In genomic region chr16:54283735-54284318, GRCh38 we compare ENCODE assay signal across 12 cellular contexts. TPM values are rescaled to one million over a fixed set of nuclear protein-coding genes. Genes with fewer than 3 reads are reported as not detected.
A peak's percentile ranks its signal among the peaks of the same experiment; 100 is the strongest.
DNase-seq lines count a peak whose midpoint lies in the region; ATAC-seq, FAIRE-seq and TF ChIP-seq lines count a peak whose summit lies in the region.
"Had no signal": no experiment of that assay in that cellular context is flagged by ENCODE, and none has a peak within 500 bp of the region (broad histone marks: within the 10 kb centered on the region; RNA-seq: fewer than 3 reads in every experiment).

No MANE protein-coding gene starts in this region.

- CTCF ChIA-PET in activated CD4-positive, alpha-beta memory T cell treated with anti-CD3 and anti-CD28 coated beads, Interleukin-2, amount 10 ng/mL, durations not matched to agents 7 days and 5 days (lab: Charles Lee) = no interaction called here
- CTCF ChIA-PET in activated CD4-positive, alpha-beta memory T cell treated with anti-CD3 and anti-CD28 coated beads for 36 hours (lab: Charles Lee) = no interaction called here
- CTCF ChIA-PET in HEK293T (lab: Yijun Ruan, JAX) = no interaction called here

- POLR2A ChIA-PET in activated CD4-positive, alpha-beta memory T cell treated with anti-CD3 and anti-CD28 coated beads, Interleukin-2, amount 10 ng/mL, durations not matched to agents 7 days and 5 days (lab: Charles Lee) = no interaction called here
- POLR2A ChIA-PET in activated CD4-positive, alpha-beta memory T cell treated with anti-CD3 and anti-CD28 coated beads for 36 hours (lab: Charles Lee) = no interaction called here
- POLR2A ChIA-PET in HEK293T (lab: Yijun Ruan, JAX) = no interaction called here

- no peak overlapping the region for H3K27ac ChIP-seq in kidney (ENCODE audit: low read depth in 2 of 2, low read length in 2 of 2)
- H3K27ac ChIP-seq in smooth muscle cell (ENCODE audit: low read depth) = no peak overlapping the region
- no peak overlapping the region for H3K27ac ChIP-seq in effector memory CD4-positive, alpha-beta T cell (ENCODE audit: insufficient read depth, low read length, poor library complexity, severe bottlenecking)

- H4K20me1 ChIP-seq in smooth muscle cell (ENCODE audit: low read depth) = no peaks in the 10 kb centered on the region

- no peak for DNase-seq in activated CD4-positive, alpha-beta memory T cell treated with anti-CD3 and anti-CD28 coated beads, Interleukin-2, amount 10 ng/mL, durations not matched to agents 7 days and 5 days
- no peak for DNase-seq in activated CD4-positive, alpha-beta memory T cell treated with anti-CD3 and anti-CD28 coated beads for 36 hours
- DNase-seq in adipocyte (ENCODE audit: low read depth) (no peak), kidney (peak; percentile 67), smooth muscle cell (lab: John Stamatoyannopoulos, UW; ENCODE audit: unreplicated experiment) (no peak), HEK293T (ENCODE audit: extremely low spot score) (no peak)
- DNase-seq in effector memory CD4-positive, alpha-beta T cell = no peak
- DNase-seq: activated CD4-positive, CD25-positive, alpha-beta regulatory T cell treated with anti-CD3 and anti-CD28 coated beads, Interleukin-2, amount 50 U/mL, for 72 hours; CD8-positive, alpha-beta memory T cell; NCI-H2171; stimulated activated naive CD4-positive, alpha-beta T cell had no signal

- H3K9me3 Mint-ChIP-seq in activated CD4-positive, alpha-beta memory T cell treated with anti-CD3 and anti-CD28 coated beads, Interleukin-2, amount 10 ng/mL, durations not matched to agents 7 days and 5 days = no peaks in the 10 kb centered on the region
- no peaks in the 10 kb centered on the region for H3K9me3 Mint-ChIP-seq in activated CD4-positive, alpha-beta memory T cell treated with anti-CD3 and anti-CD28 coated beads for 36 hours

- intact Hi-C loops in activated CD4-positive, alpha-beta memory T cell treated with anti-CD3 and anti-CD28 coated beads for 36 hours (cut with micrococcal nuclease) = loop anchor here (2.0 to 10.0 kb wide), 3 partner anchors 339 to 729 kb away; no protein-coding TSS in a partner anchor
- intact Hi-C loops in kidney (cut with DNase I) = no loop called here

- H3K4me3 Mint-ChIP-seq in activated CD4-positive, alpha-beta memory T cell treated with anti-CD3 and anti-CD28 coated beads, Interleukin-2, amount 10 ng/mL, durations not matched to agents 7 days and 5 days = peak overlapping the region; percentile 7
- no peak overlapping the region for H3K4me3 Mint-ChIP-seq in activated CD4-positive, alpha-beta memory T cell treated with anti-CD3 and anti-CD28 coated beads for 36 hours

- H3K4me1 Mint-ChIP-seq in activated CD4-positive, alpha-beta memory T cell treated with anti-CD3 and anti-CD28 coated beads, Interleukin-2, amount 10 ng/mL, durations not matched to agents 7 days and 5 days = peaks cover 24% of the 10 kb centered on the region
- H3K4me1 Mint-ChIP-seq in activated CD4-positive, alpha-beta memory T cell treated with anti-CD3 and anti-CD28 coated beads for 36 hours (ENCODE audit: low read depth) = peaks cover 28% of the 10 kb centered on the region

- H3K9me3 ChIP-seq in adipocyte (ENCODE audit: control insufficient read depth, low read length) (no peaks in the 10 kb centered on the region), kidney (ENCODE audit: control insufficient read depth in 1 of 2, low read length in 2 of 2) (no peaks in the 10 kb centered on the region), smooth muscle cell (replicated peaks; ENCODE audit: low read depth) (no peaks in the 10 kb centered on the region)
- H3K9me3 ChIP-seq in effector memory CD4-positive, alpha-beta T cell (ENCODE audit: control insufficient read depth, low read length) = no peaks in the 10 kb centered on the region

- H3K79me2 ChIP-seq in smooth muscle cell (ENCODE audit: low read depth) = no peaks in the 10 kb centered on the region

- TF ChIP-seq CTCF in kidney (IDR thresholded peaks at IDR 0.05; ENCODE audit: borderline replicate concordance, extremely low read depth, insufficient read depth) = no peak
- TF ChIP-seq CTCF in smooth muscle cell (IDR thresholded peaks at IDR 0.05; ENCODE audit: borderline replicate concordance, insufficient read depth, poor library complexity, severe bottlenecking) = no peak

- ATAC-seq in HG02763 (IDR thresholded peaks at IDR 0.05; ENCODE audit: unreplicated experiment) = no peak

- no peak overlapping the region for H3K27ac Mint-ChIP-seq in activated CD4-positive, alpha-beta memory T cell treated with anti-CD3 and anti-CD28 coated beads, Interleukin-2, amount 10 ng/mL, durations not matched to agents 7 days and 5 days
- no peak overlapping the region for H3K27ac Mint-ChIP-seq in activated CD4-positive, alpha-beta memory T cell treated with anti-CD3 and anti-CD28 coated beads for 36 hours
- H3K27ac Mint-ChIP-seq: CD8-positive, alpha-beta memory T cell had no signal

- no peaks in the 10 kb centered on the region for H3K36me3 ChIP-seq in adipocyte (ENCODE audit: control insufficient read depth, insufficient read depth, low read length, severe bottlenecking)
- no peaks in the 10 kb centered on the region for H3K36me3 ChIP-seq in kidney (ENCODE audit: control insufficient read depth in 1 of 2, insufficient read depth in 2 of 2, low read length in 2 of 2)
- H3K36me3 ChIP-seq in smooth muscle cell (ENCODE audit: low read depth) = no peaks in the 10 kb centered on the region
- no peaks in the 10 kb centered on the region for H3K36me3 ChIP-seq in effector memory CD4-positive, alpha-beta T cell (ENCODE audit: control insufficient read depth, insufficient read depth, low read length)

- H3K9ac ChIP-seq in adipocyte (ENCODE audit: low read length) (peak overlapping the region; percentile 29), kidney (ENCODE audit: low read length in 2 of 2) (no peak overlapping the region), smooth muscle cell (ENCODE audit: low read depth) (no peak overlapping the region)

- peaks cover 75% of the 10 kb centered on the region for H3K27me3 Mint-ChIP-seq in activated CD4-positive, alpha-beta memory T cell treated with anti-CD3 and anti-CD28 coated beads, Interleukin-2, amount 10 ng/mL, durations not matched to agents 7 days and 5 days
- peaks cover 66% of the 10 kb centered on the region for H3K27me3 Mint-ChIP-seq in activated CD4-positive, alpha-beta memory T cell treated with anti-CD3 and anti-CD28 coated beads for 36 hours

- H3K36me3 Mint-ChIP-seq in activated CD4-positive, alpha-beta memory T cell treated with anti-CD3 and anti-CD28 coated beads, Interleukin-2, amount 10 ng/mL, durations not matched to agents 7 days and 5 days (ENCODE audit: low read depth) = peaks cover 10% of the 10 kb centered on the region
- H3K36me3 Mint-ChIP-seq in activated CD4-positive, alpha-beta memory T cell treated with anti-CD3 and anti-CD28 coated beads for 36 hours = no peaks in the 10 kb centered on the region
- H3K36me3 Mint-ChIP-seq: CD8-positive, alpha-beta memory T cell had no signal

- H3K4me3 ChIP-seq in adipocyte (ENCODE audit: low read length) (peak overlapping the region; percentile 88), kidney (ENCODE audit: low read length in 2 of 2) (peak overlapping the region; percentile 6 to 35), smooth muscle cell (peak overlapping the region; percentile 56)
- H3K4me3 ChIP-seq in effector memory CD4-positive, alpha-beta T cell (ENCODE audit: insufficient read depth, low read depth, low read length, poor library complexity, severe bottlenecking) = no peak overlapping the region

- no peaks in the 10 kb centered on the region for H3F3A ChIP-seq in smooth muscle cell (ENCODE audit: low read depth)

- H3K27me3 ChIP-seq in adipocyte (replicated peaks; ENCODE audit: control insufficient read depth, insufficient read depth, low read length) = no peaks in the 10 kb centered on the region
- H3K27me3 ChIP-seq in smooth muscle cell (ENCODE audit: low read depth) = peaks cover 80% of the 10 kb centered on the region
- peaks cover 20% of the 10 kb centered on the region for H3K27me3 ChIP-seq in effector memory CD4-positive, alpha-beta T cell (replicated peaks; ENCODE audit: control insufficient read depth, insufficient read depth, low read length, poor library complexity, severe bottlenecking)

- H3K4me1 ChIP-seq in adipocyte (ENCODE audit: control insufficient read depth, insufficient read depth, low read length) = no peaks in the 10 kb centered on the region
- H3K4me1 ChIP-seq in kidney (ENCODE audit: control insufficient read depth in 1 of 2, insufficient read depth in 1 of 2, low read depth in 1 of 2, low read length in 2 of 2) = peaks cover 0 to 10% of the 10 kb centered on the region in 2 donors
- H3K4me1 ChIP-seq in smooth muscle cell (ENCODE audit: low read depth) = peaks cover 10% of the 10 kb centered on the region
- H3K4me1 ChIP-seq in effector memory CD4-positive, alpha-beta T cell (ENCODE audit: control insufficient read depth, insufficient read depth, low read length, poor library complexity, severe bottlenecking) = peaks cover 13% of the 10 kb centered on the region

- H2AFZ ChIP-seq in smooth muscle cell (ENCODE audit: low read depth) = no peak overlapping the region

- H3K4me2 ChIP-seq in smooth muscle cell = peak overlapping the region; percentile 84

- 5% methylated on average over 26 of the region's 31 CpGs for WGBS in smooth muscle cell (ENCODE audit: low lambda C conversion rate)

- FAIRE-seq in kidney (lab: Jason Lieb, UNC) = no peak

TF ChIP-seq in HEK293T, 16 proteins besides CTCF, POLR2A, EP300 and RAD21 (continues in another document):
- TF ChIP-seq L3MBTL2 (conservative IDR thresholded peaks at IDR 0.05) (no peak), PKNOX1 (IDR thresholded peaks at IDR 0.05) (no peak), HDGF (IDR thresholded peaks at IDR 0.05; ENCODE audit: borderline replicate concordance) (no peak), TARDBP (IDR thresholded peaks at IDR 0.05) (no peak), CTBP1 (IDR thresholded peaks at IDR 0.05; ENCODE audit: borderline replicate concordance) (no peak), FOXK2 (IDR thresholded peaks at IDR 0.05) (no peak), ZNF384 (IDR thresholded peaks at IDR 0.05) (no peak)

RNA-seq across cellular contexts. Expression of gene IRX3, which starts 2.8 kb away (rescaled TPM):
- total RNA-seq in activated CD4-positive, alpha-beta memory T cell treated with anti-CD3 and anti-CD28 coated beads, Interleukin-2, amount 10 ng/mL, durations not matched to agents 7 days and 5 days = 1 to 10 TPM; 1.2 to 1.6 TPM
- total RNA-seq in activated CD4-positive, alpha-beta memory T cell treated with anti-CD3 and anti-CD28 coated beads for 36 hours = under 1 TPM in 1 of 2 experiments, not detected in 1; 0.27 TPM
- 37.9 TPM for total RNA-seq in kidney
- polyA plus RNA-seq in kidney (ENCODE audit: insufficient read depth, low read depth, low replicate concordance) = 13.5 TPM
- total RNA-seq in smooth muscle cell = 0.49 and 4.9 TPM in 2 replicates
- 1.1 and 3.1 TPM in 2 replicates for polyA plus RNA-seq in smooth muscle cell
- total RNA-seq: CD8-positive, alpha-beta memory T cell had no signal
- polyA plus RNA-seq: CD8-positive, alpha-beta memory T cell had no signal
